14 cellular contexts compared by ENCODE assay signal in the genomic region with DNA sequence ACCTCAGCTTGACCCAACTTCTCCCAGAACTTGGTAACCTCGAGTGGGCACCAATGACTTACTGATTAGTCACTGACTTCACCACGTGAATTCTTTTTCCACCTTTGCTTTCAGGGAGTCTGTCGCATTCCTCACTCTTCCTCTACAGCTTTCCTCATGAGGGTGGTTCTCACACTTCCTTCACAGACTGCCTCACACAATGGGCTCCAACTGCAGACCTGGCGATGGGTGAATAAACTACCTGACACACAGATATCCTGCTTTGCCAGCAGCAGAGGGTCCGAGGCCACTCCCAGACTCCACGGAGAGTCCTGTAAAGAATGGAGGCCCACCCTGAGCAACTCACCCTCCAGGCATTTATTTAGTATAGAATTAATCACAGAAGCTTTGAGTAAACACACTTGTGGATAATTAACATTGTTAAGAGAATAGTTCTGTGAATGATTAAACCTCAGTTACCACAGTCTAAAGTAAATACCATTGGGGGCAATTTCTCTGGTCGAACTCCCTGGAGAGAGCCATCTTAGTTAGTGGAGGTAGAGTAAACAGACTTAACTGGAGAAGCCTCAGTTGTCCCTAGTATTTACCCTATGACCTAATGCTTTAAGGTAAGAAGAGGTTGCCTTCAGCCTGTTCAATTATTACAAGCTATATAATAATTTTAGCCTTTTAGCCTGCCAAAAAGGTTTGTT. TPM values are rescaled to one million over a fixed set of nuclear protein-coding genes. Genes with fewer than 3 reads are reported as not detected.
"Had no signal": no experiment of that assay in that cellular context is flagged by ENCODE, and none has a peak within 500 bp of the region (broad histone marks: within the 10 kb centered on the region; RNA-seq: fewer than 3 reads in every experiment).

No MANE protein-coding gene starts in this region.

RNA-seq across cellular contexts. Expression of gene BPY2C, which starts 47.9 kb away (rescaled TPM):
- total RNA-seq: activated B cell treated with CpG ODN at 0.5 μM for 24 hours; activated CD4-positive, alpha-beta memory T cell treated with anti-CD3 and anti-CD28 coated beads for 36 hours; activated CD4-positive, alpha-beta memory T cell treated with anti-CD3 and anti-CD28 coated beads, Interleukin-2, amount 10 ng/mL, durations not matched to agents 7 days and 5 days; activated CD4-positive, alpha-beta T cell treated with anti-CD3 and anti-CD28 coated beads for 36 hours; activated CD4-positive, alpha-beta T cell treated with anti-CD3 and anti-CD28 coated beads, Interleukin-2, amount 10 ng/mL, durations not matched to agents 24 days and 14 days; activated CD4-positive, alpha-beta T cell treated with anti-CD3 and anti-CD28 coated beads, Interleukin-2, amount 10 ng/mL, durations not matched to agents 7 days and 5 days; activated CD8-positive, alpha-beta memory T cell treated with anti-CD3 and anti-CD28 coated beads for 36 hours; activated CD8-positive, alpha-beta memory T cell treated with anti-CD3 and anti-CD28 coated beads, Interleukin-2, amount 10 ng/mL, durations not matched to agents 7 days and 5 days; activated CD8-positive, alpha-beta T cell treated with anti-CD3 and anti-CD28 coated beads for 36 hours; activated CD8-positive, alpha-beta T cell treated with anti-CD3 and anti-CD28 coated beads, Interleukin-2, amount 10 ng/mL, durations not matched to agents 7 days and 5 days; T-helper 1 cell treated with Interleukin-12 subunit alpha and Interleukin-12 subunit beta and Interleukin-4 antibody, amounts not matched to agents 30 ng/mL and 1 ng/mL, for 36 hours; T-helper 17 cell; T-helper 2 cell treated with Interferon-gamma antibody and Interleukin-4, amounts not matched to agents 100 ng/mL and 5 ng/mL, for 36 hours; WTC11 had no signal
